16 cellular contexts compared by ENCODE assay signal in the genomic region with DNA sequence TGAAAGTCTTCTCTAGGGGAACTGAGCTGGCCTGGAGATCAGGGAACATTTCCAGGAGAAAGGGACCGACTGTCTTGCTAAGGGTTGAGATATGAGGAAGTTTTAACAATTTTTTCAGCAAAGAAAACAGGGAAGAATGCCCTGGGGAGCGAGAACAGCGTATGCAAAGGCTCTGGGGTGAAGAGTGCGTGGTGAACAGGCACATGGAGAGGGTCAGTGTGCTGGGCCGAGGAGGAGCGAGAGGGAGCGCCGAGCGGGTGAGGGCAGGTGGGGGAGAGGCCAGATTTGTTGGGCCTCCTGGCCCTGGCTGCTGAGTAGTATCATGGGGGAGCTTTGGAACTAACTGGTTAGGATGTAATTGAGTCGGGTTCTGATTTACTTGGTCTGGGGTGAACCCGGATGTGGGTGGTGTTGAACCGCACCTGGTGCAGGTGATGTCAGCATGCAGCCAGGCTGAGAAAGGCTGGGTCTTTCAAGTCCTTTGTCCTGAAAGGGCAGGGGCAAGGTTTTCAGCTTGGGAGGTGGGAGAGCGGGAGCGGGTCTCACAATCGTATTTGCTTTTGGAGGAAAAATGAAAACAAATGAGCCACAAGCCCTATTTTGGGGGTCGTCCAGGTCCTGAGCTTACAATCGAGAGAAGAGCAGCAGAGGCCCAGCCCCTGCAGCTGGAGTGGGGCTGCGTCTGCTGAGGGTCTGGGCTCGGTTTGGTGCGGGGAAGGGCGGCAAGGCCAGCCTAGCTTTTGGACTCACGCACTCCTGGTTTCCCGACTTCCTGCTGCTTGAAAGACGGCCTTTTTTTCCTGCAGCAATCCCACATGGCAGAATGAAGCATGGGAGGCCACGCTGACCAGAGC. TPM values are rescaled to one million over a fixed set of nuclear protein-coding genes. Genes with fewer than 3 reads are reported as not detected.
DNase-seq lines count a peak whose midpoint lies in the region; ATAC-seq and TF ChIP-seq lines count a peak whose summit lies in the region.
"Had no signal": no experiment of that assay in that cellular context is flagged by ENCODE, and none has a peak within 500 bp of the region (broad histone marks: within the 10 kb centered on the region; RNA-seq: fewer than 3 reads in every experiment).

No MANE protein-coding gene starts in this region.

- no peaks in the 10 kb centered on the region for H3K36me3 Mint-ChIP-seq in brain
- no peaks in the 10 kb centered on the region for H3K36me3 Mint-ChIP-seq in CD4-positive, alpha-beta memory T cell

- H3K4me3 Mint-ChIP-seq in brain: peak overlapping the region in 1 of 5 experiments; percentile 36
- H3K4me3 Mint-ChIP-seq in CD4-positive, alpha-beta memory T cell: no peak overlapping the region

- peaks cover 56% of the 10 kb centered on the region for H3K4me1 Mint-ChIP-seq in brain
- peaks cover 0 to 1% (median 0%) of the 10 kb centered on the region in 4 donors for H3K4me1 Mint-ChIP-seq in CD4-positive, alpha-beta memory T cell

- DNase-seq in iPS-NIHi11 (ENCODE audit: low spot score): peak; percentile 20
- DNase-seq in sciatic nerve (ENCODE audit: low spot score): no peak
- no peak for DNase-seq in CD4-positive, alpha-beta memory T cell
- DNase-seq in GM13976 (ENCODE audit: low spot score): no peak
- DNase-seq: activated gamma-delta T cell; effector memory CD4-positive, alpha-beta T cell; NCI-H2171 had no signal

- peak overlapping the region; percentile 15; the same call in 1 of the 2 replicates for H3K9ac ChIP-seq in ES-I3 (ENCODE audit: low read depth, low read length)

- peaks cover 3% of the 10 kb centered on the region for H3K27me3 ChIP-seq in CD4-positive, alpha-beta memory T cell (ENCODE audit: insufficient read depth, low read length)
- H3K27me3 ChIP-seq: body of pancreas had no signal

- H3K9me3 ChIP-seq in ES-I3 (ENCODE audit: control insufficient read depth, insufficient read depth, low read length): no peaks in the 10 kb centered on the region
- H3K9me3 ChIP-seq in CD4-positive, alpha-beta memory T cell (ENCODE audit: control insufficient read depth in 1 of 2, low read length in 2 of 2): no peaks in the 10 kb centered on the region
- H3K9me3 ChIP-seq: body of pancreas had no signal

- intact Hi-C loops in sciatic nerve (cut with DNase I): no loop called here
- intact Hi-C loops in CD4-positive, alpha-beta memory T cell (cut with micrococcal nuclease): no loop called here

- POLR2A ChIA-PET in CD4-positive, alpha-beta memory T cell (lab: Charles Lee; ENCODE audit: partially characterized antibody): no interaction called here

- H3K27ac ChIP-seq in CD4-positive, alpha-beta memory T cell (ENCODE audit: low read depth, low read length): no peak overlapping the region
- H3K27ac ChIP-seq: body of pancreas had no signal

- TF ChIP-seq CTCF in brain (conservative IDR thresholded peaks at IDR 0.05): no peak
- TF ChIP-seq CTCF in GM13976 (IDR thresholded peaks at IDR 0.05; ENCODE audit: borderline replicate concordance, control extremely low read depth, extremely low read depth, insufficient read depth, missing control alignments): no peak

- peaks cover 0 to 15% (median 6%) of the 10 kb centered on the region in 5 experiments for H3K9me3 Mint-ChIP-seq in brain
- H3K9me3 Mint-ChIP-seq in CD4-positive, alpha-beta memory T cell: no peaks in the 10 kb centered on the region

- no peaks in the 10 kb centered on the region for H3K36me3 ChIP-seq in ES-I3 (ENCODE audit: insufficient read depth, low read length)
- no peaks in the 10 kb centered on the region for H3K36me3 ChIP-seq in CD4-positive, alpha-beta memory T cell (ENCODE audit: insufficient read depth, low read length)

- ATAC-seq in sciatic nerve (peak; percentile 60), HG03196 (IDR thresholded peaks at IDR 0.05; ENCODE audit: unreplicated experiment) (no peak), GM18870 (IDR thresholded peaks at IDR 0.05; ENCODE audit: unreplicated experiment) (no peak)

- in situ Hi-C loops in GM13976 (cut with MboI; ENCODE audit: low sequenced_read_pairs, unreplicated experiment): loop anchor here (25.0 kb wide), 2 partner anchors 204 to 329 kb away; partner anchors contain the start of gene COTL1

- peaks cover 15% of the 10 kb centered on the region; the same call in 1 of the 2 replicates for H3K4me1 ChIP-seq in ES-I3 (ENCODE audit: insufficient read depth, low read length)
- H3K4me1 ChIP-seq in CD4-positive, alpha-beta memory T cell (ENCODE audit: insufficient read depth, low read length): no peaks in the 10 kb centered on the region
- H3K4me1 ChIP-seq: body of pancreas had no signal

- H3K4me3 ChIP-seq in CD4-positive, alpha-beta memory T cell (ENCODE audit: low read length in 2 of 2): no peak overlapping the region
- H3K4me3 ChIP-seq: body of pancreas had no signal

- CTCF ChIA-PET in CD4-positive, alpha-beta memory T cell (lab: Charles Lee; ENCODE audit: partially characterized antibody): no interaction called here

- peaks cover 22% of the 10 kb centered on the region for H3K27me3 Mint-ChIP-seq in brain
- H3K27me3 Mint-ChIP-seq in CD4-positive, alpha-beta memory T cell: peaks cover 15 to 27% of the 10 kb centered on the region in 2 donors

- peak overlapping the region in 3 of 5 experiments; percentile 0 to 58 (median 6) for H3K27ac Mint-ChIP-seq in brain
- no peak overlapping the region for H3K27ac Mint-ChIP-seq in CD4-positive, alpha-beta memory T cell

RNA-seq across cellular contexts. Expression of gene WFDC1, which starts 11.1 kb away (rescaled TPM):
- 4.8 TPM for polyA plus RNA-seq in brain (ENCODE audit: insufficient read depth, low read depth, low replicate concordance)
- total RNA-seq in sciatic nerve: 31.6 TPM
- not detected for total RNA-seq in CD4-positive, alpha-beta memory T cell
- not detected for polyA plus RNA-seq in CD4-positive, alpha-beta memory T cell

RNA-seq across cellular contexts. Expression of gene KCNG4, which starts 43.7 kb away (rescaled TPM):
- polyA plus RNA-seq in brain (ENCODE audit: insufficient read depth, low read depth, low replicate concordance): not detected
- not detected for total RNA-seq in sciatic nerve
- not detected for total RNA-seq in CD4-positive, alpha-beta memory T cell
- not detected for polyA plus RNA-seq in CD4-positive, alpha-beta memory T cell
- total RNA-seq: body of pancreas, frontal cortex, left lobe of liver, subcutaneous adipose tissue had no signal
- polyA plus RNA-seq: AG04450 had no signal

Comparison
In these comparisons a context has a peak if more than half of its experiments do, and no peak if none do; other contexts are left out.
1. H3K27ac Mint-ChIP-seq: peak in brain (3 of 5); none in CD4-positive, alpha-beta memory T cell (0 of 7).
2. RNA of gene WFDC1, which starts 11.1 kb away (total RNA-seq): 31.6 TPM in sciatic nerve (single experiment); not detected in CD4-positive, alpha-beta memory T cell; every median in the first group is over 10 times any median in the second.